ENCODE assay signal across 17 cellular contexts in the genomic region with DNA sequence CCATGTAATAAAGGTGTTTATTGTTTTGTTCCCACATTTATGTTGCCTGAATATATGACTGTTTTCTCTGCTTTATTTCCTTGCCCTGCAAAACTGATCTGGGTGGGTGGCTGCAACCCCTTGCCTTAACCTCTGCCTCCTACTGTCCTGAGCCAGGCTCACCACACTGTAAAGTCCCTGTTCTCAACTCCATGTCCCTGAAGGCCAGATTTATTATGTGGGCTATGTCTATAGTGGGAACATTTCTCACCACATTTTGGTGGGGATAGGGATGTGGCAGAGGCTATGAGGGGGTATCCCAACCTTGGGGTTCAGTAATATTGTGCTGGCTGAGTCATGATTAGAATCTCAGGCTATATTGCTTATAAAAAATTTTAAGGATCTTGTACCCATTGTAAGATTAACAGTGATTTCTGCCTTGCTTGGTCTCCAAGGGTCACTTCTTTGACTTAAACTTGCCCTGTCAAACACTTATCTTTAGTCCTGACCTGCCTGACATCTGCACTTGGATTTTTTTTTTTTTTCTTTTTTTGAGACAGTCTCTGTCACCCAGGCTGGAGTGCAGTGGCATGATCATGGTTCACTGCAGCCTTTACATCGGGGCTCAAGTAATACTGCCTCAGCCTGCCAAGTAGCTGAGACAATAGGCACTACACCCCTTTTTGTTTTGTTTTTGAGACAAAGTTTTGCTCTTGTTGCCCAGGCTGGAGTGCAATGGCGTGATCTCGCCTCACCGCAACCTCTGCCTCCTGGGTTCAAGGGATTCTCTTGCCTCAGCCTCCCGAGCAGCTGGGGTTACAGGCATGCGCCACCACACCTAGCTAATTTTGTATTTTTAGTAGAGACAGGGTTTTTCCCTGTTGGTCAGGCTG. TPM values are rescaled to one million over a fixed set of nuclear protein-coding genes. Genes with fewer than 3 reads are reported as not detected.
A peak's percentile ranks its signal among the peaks of the same experiment; 100 is the strongest.
DNase-seq lines count a peak whose midpoint lies in the region; ATAC-seq and TF ChIP-seq lines count a peak whose summit lies in the region.
"Had no signal": no experiment of that assay in that cellular context is flagged by ENCODE, and none has a peak within 500 bp of the region (broad histone marks: within the 10 kb centered on the region; RNA-seq: fewer than 3 reads in every experiment).

No MANE protein-coding gene starts in this region.

- ATAC-seq in GM21737 (IDR thresholded peaks at IDR 0.05; ENCODE audit: unreplicated experiment): no peak

- H3K4me1 Mint-ChIP-seq in T-helper 2 cell treated with Interferon-gamma antibody and Interleukin-4, amounts not matched to agents 5 μg/mL and 100 μg/mL, for 36 hours (ENCODE audit: low read depth): peaks cover 36% of the 10 kb centered on the region
- peaks cover 27 to 30% of the 10 kb centered on the region in 2 experiments for H3K4me1 Mint-ChIP-seq in H9
- H3K4me1 Mint-ChIP-seq in activated naive CD8-positive, alpha-beta T cell (ENCODE audit: low read depth): peaks cover 44% of the 10 kb centered on the region
- H3K4me1 Mint-ChIP-seq in mesothelial cell of epicardium: peaks cover 30% of the 10 kb centered on the region

- H3K18ac ChIP-seq in H9 (ENCODE audit: insufficient read length, low read depth, low read length): no peak overlapping the region

- TF ChIP-seq CTCF in H9 (conservative IDR thresholded peaks at IDR 0.05): no peak
- TF ChIP-seq CTCF in mesothelial cell of epicardium (IDR thresholded peaks at IDR 0.05; ENCODE audit: unreplicated experiment): no peak

- H3K23ac ChIP-seq in H9 (ENCODE audit: insufficient read length, low read depth, low read length): no peak overlapping the region

- H3K27ac ChIP-seq in H9 (ENCODE audit: insufficient read length, low read depth, low read length): no peak overlapping the region
- H3K27ac ChIP-seq: left ventricle myocardium inferior, Peyer's patch, transverse colon had no signal

- H3T11ph ChIP-seq in H9 (ENCODE audit: low read length): no peak overlapping the region

- H3K9me3 Mint-ChIP-seq in T-helper 2 cell treated with Interferon-gamma antibody and Interleukin-4, amounts not matched to agents 5 μg/mL and 100 μg/mL, for 36 hours: no peaks in the 10 kb centered on the region
- H3K9me3 Mint-ChIP-seq in H9: 0 out of 5 replicates have a peak, but pooled peaks cover 0 to 4% of the 10 kb centered on the region in 2 experiments
- H3K9me3 Mint-ChIP-seq in activated naive CD8-positive, alpha-beta T cell (ENCODE audit: low read depth): no peaks in the 10 kb centered on the region
- no peaks in the 10 kb centered on the region for H3K9me3 Mint-ChIP-seq in mesothelial cell of epicardium

- H4K91ac ChIP-seq in H9 (ENCODE audit: insufficient read length, low read depth, low read length): no peak overlapping the region

- no peak for DNase-seq in T-helper 2 cell treated with Interferon-gamma antibody and Interleukin-4, amounts not matched to agents 5 μg/mL and 100 μg/mL, for 36 hours (ENCODE audit: low spot score)
- DNase-seq in T-helper 2 cell (no peak), H9 (no peak), mesothelial cell of epicardium (ENCODE audit: low spot score in 2 of 2, unreplicated experiment in 2 of 2) (no peak), islet precursor cell (no peak), NCI-H1417 treated with DMSO at 0.1 percent for 48 hours (lab: John Stamatoyannopoulos, UW) (no peak)
- DNase-seq: DMS 273 treated with DMSO at 0.1 percent for 48 hours, HCEC 1CT, left ventricle myocardium inferior, NCI-H1436, NCI-H510A, occipital lobe, Peyer's patch, transverse colon had no signal

- no peaks in the 10 kb centered on the region for H3K4me1 ChIP-seq in H9 (ENCODE audit: insufficient read depth, low read length)

- H4K8ac ChIP-seq in H9 (replicated peaks; ENCODE audit: insufficient read length, low read depth, low read length): no peak overlapping the region

- H3K79me2 ChIP-seq in H9 (ENCODE audit: insufficient read depth, low read length): peaks cover 17% of the 10 kb centered on the region; the same call in 1 of the 2 replicates

- H3K27me3 ChIP-seq in H9 (ENCODE audit: insufficient read depth, low read length): no peaks in the 10 kb centered on the region
- H3K27me3 ChIP-seq: Peyer's patch, transverse colon had no signal

- peak overlapping the region; percentile 49 for H3K27ac Mint-ChIP-seq in T-helper 2 cell treated with Interferon-gamma antibody and Interleukin-4, amounts not matched to agents 5 μg/mL and 100 μg/mL, for 36 hours
- H3K27ac Mint-ChIP-seq in H9 (peak overlapping the region in 2 of 3 experiments; percentile 85 to 93; a peak in 4 of 7 replicates), mesothelial cell of epicardium (peak overlapping the region; percentile 67)
- peak overlapping the region; percentile 100 for H3K27ac Mint-ChIP-seq in activated naive CD8-positive, alpha-beta T cell

- no peak overlapping the region for H2BK120ac ChIP-seq in H9 (ENCODE audit: low read depth, low read length, poor library complexity, severe bottlenecking)

- H2BK15ac ChIP-seq in H9 (ENCODE audit: low read depth, low read length): no peak overlapping the region

- no peak overlapping the region for H3K9ac ChIP-seq in H9 (ENCODE audit: extremely low read depth, insufficient read length, low read length)

- no peak overlapping the region for H3K4me2 ChIP-seq in H9 (ENCODE audit: insufficient read depth, insufficient read length, low read length)

- H4K5ac ChIP-seq in H9 (ENCODE audit: insufficient read length, low read depth, low read length): no peak overlapping the region

- WGBS in H9 (ENCODE audit: extremely low coverage, insufficient read length, low lambda C conversion rate): no CpG with 5 or more reads among the region's 6 CpGs

- peaks cover 71% of the 10 kb centered on the region for H3K36me3 Mint-ChIP-seq in T-helper 2 cell treated with Interferon-gamma antibody and Interleukin-4, amounts not matched to agents 5 μg/mL and 100 μg/mL, for 36 hours (ENCODE audit: low read depth)
- peaks cover 33 to 68% (median 52%) of the 10 kb centered on the region in 3 experiments for H3K36me3 Mint-ChIP-seq in H9 (ENCODE audit: insufficient read depth in 1 of 3, low read depth in 3 of 3)
- H3K36me3 Mint-ChIP-seq in activated naive CD8-positive, alpha-beta T cell: peaks cover 29% of the 10 kb centered on the region
- peaks cover 32% of the 10 kb centered on the region for H3K36me3 Mint-ChIP-seq in mesothelial cell of epicardium

- no peak overlapping the region for H3K14ac ChIP-seq in H9 (ENCODE audit: insufficient read depth, low read length)

- H3K23me2 ChIP-seq in H9 (ENCODE audit: insufficient read length, low read depth, low read length, poor library complexity, severe bottlenecking): peaks cover 11% of the 10 kb centered on the region

- H4K20me1 ChIP-seq in H9 (ENCODE audit: control insufficient read depth, insufficient read depth, insufficient read length): peaks cover 4% of the 10 kb centered on the region

- no peak overlapping the region for H2AFZ ChIP-seq in H9 (ENCODE audit: low read length)

- no peak overlapping the region for H2BK12ac ChIP-seq in H9 (ENCODE audit: insufficient read length, low read depth, low read length)

- peak overlapping the region; percentile 94 for H3K4me3 Mint-ChIP-seq in T-helper 2 cell treated with Interferon-gamma antibody and Interleukin-4, amounts not matched to agents 5 μg/mL and 100 μg/mL, for 36 hours
- peak overlapping the region; percentile 63 to 81 for H3K4me3 Mint-ChIP-seq in H9
- H3K4me3 Mint-ChIP-seq in activated naive CD8-positive, alpha-beta T cell: peak overlapping the region; percentile 96
- H3K4me3 Mint-ChIP-seq in mesothelial cell of epicardium: no peak overlapping the region

- no peak overlapping the region for H2BK5ac ChIP-seq in H9 (ENCODE audit: insufficient read length, low read length)

- no peak overlapping the region for H2BK20ac ChIP-seq in H9 (ENCODE audit: low read depth, low read length, poor library complexity, severe bottlenecking)

- H2AK5ac ChIP-seq in H9 (ENCODE audit: insufficient read length, low read length): no peak overlapping the region

- no peaks in the 10 kb centered on the region for H3K9me3 ChIP-seq in H9 (ENCODE audit: control insufficient read depth, low read depth, low read length)
- H3K9me3 ChIP-seq: left ventricle myocardium inferior, Peyer's patch, transverse colon had no signal

- H3K4ac ChIP-seq in H9 (ENCODE audit: low read depth, low read length): no peak overlapping the region

- no peak overlapping the region for H3K56ac ChIP-seq in H9 (ENCODE audit: insufficient read length, low read depth, low read length)

- peaks cover 2% of the 10 kb centered on the region for H3K79me1 ChIP-seq in H9 (ENCODE audit: insufficient read depth, low read depth, low read length, poor library complexity, severe bottlenecking)

- H3K27me3 Mint-ChIP-seq in T-helper 2 cell treated with Interferon-gamma antibody and Interleukin-4, amounts not matched to agents 5 μg/mL and 100 μg/mL, for 36 hours (ENCODE audit: low read depth): no peaks in the 10 kb centered on the region
- peaks cover 1% of the 10 kb centered on the region; the same call in 1 of the 2 replicates for H3K27me3 Mint-ChIP-seq in H9 (ENCODE audit: low read depth)
- no peaks in the 10 kb centered on the region for H3K27me3 Mint-ChIP-seq in activated naive CD8-positive, alpha-beta T cell
- H3K27me3 Mint-ChIP-seq in mesothelial cell of epicardium (ENCODE audit: low read depth): no peaks in the 10 kb centered on the region

RNA-seq across cellular contexts. Expression of a gene that starts 3.6 kb away (rescaled TPM):
- 2,591 and 2,595 TPM in 2 replicates for total RNA-seq in H9 (2021)
- total RNA-seq in mesothelial cell of epicardium: 2,191 to 2,296 TPM (median 2,278 TPM) in 3 replicates

RNA-seq across cellular contexts. Expression of a gene that starts 9.0 kb away (rescaled TPM):
- total RNA-seq in H9 (2021) (1.1 and 1.3 TPM in 2 replicates), mesothelial cell of epicardium (1.4 to 1.7 TPM (median 1.4 TPM) in 3 replicates)
- total RNA-seq: A673 had no signal

RNA-seq across cellular contexts. Expression of a gene that starts 21.2 kb away (rescaled TPM):
- total RNA-seq in H9 (2021) (14.7 and 15.9 TPM in 2 replicates), mesothelial cell of epicardium (24.7 to 27.5 TPM (median 27.4 TPM) in 3 replicates)

RNA-seq across cellular contexts. Expression of a gene that starts 28.2 kb away (rescaled TPM):
- not detected in 2 replicates for total RNA-seq in H9 (2021)
- total RNA-seq in mesothelial cell of epicardium: 0.31 to 0.72 TPM (median 0.47 TPM) in 3 replicates
- total RNA-seq: occipital lobe had no signal

RNA-seq across cellular contexts. Expression of a gene that starts 29.4 kb away (rescaled TPM):
- total RNA-seq in H9 (2021) (1.4 and 1.9 TPM in 2 replicates), mesothelial cell of epicardium (33.6 to 43.7 TPM (median 38.3 TPM) in 3 replicates)

Comparison
In these comparisons a context has a peak if more than half of its experiments do, and no peak if none do; other contexts are left out.
1. H3K27ac Mint-ChIP-seq: peak in every context shown above with its lines; median percentile 100 in activated naive CD8-positive, alpha-beta T cell; 89 in H9; 67 in mesothelial cell of epicardium; 49 in T-helper 2 cell treated with Interferon-gamma antibody and Interleukin-4, amounts not matched to agents 5 μg/mL and 100 μg/mL, for 36 hours.